ENCODE assay signal across 8 cellular contexts in genomic region chrX:11533211-11533651, GRCh38.
A peak's percentile ranks its signal among the peaks of the same experiment; 100 is the strongest.
DNase-seq lines count a peak whose midpoint lies in the region; ATAC-seq, FAIRE-seq and TF ChIP-seq lines count a peak whose summit lies in the region.

No MANE protein-coding gene starts in this region.

- peak; percentile 5 for DNase-seq in GM12891 (ENCODE audit: insufficient read length, low spot score)
- DNase-seq in NB4 (ENCODE audit: low read depth), result peak; percentile 73
- peak; percentile 65 for DNase-seq in RPMI8226
- no peak for DNase-seq in endothelial cell (ENCODE audit: low spot score)
- DNase-seq in mucosa of descending colon, result peak in 1 of 3 donors; percentile 2
- DNase-seq in WERI-Rb-1, result no peak

- H3K9me3 Mint-ChIP-seq in endothelial cell (ENCODE audit: unreplicated experiment), result no peaks in the 10 kb centered on the region

- no peaks in the 10 kb centered on the region for H3K27me3 Mint-ChIP-seq in endothelial cell (ENCODE audit: unreplicated experiment)

- H3K79me2 ChIP-seq in ACC112 (ENCODE audit: control insufficient read depth, insufficient read depth, low read length, unreplicated experiment), result no peaks in the 10 kb centered on the region

- no peaks in the 10 kb centered on the region for H3K36me3 Mint-ChIP-seq in endothelial cell (ENCODE audit: low read depth, unreplicated experiment)

- H3K36me3 ChIP-seq in ACC112 (ENCODE audit: insufficient read depth, low read length) (no peaks in the 10 kb centered on the region), mucosa of descending colon (ENCODE audit: low read depth) (no peaks in the 10 kb centered on the region), WERI-Rb-1 (no peaks in the 10 kb centered on the region)

- intact Hi-C loops in mucosa of descending colon (cut with DNase I, micrococcal nuclease), result loop anchor here (10.0 kb wide), 2 partner anchors 242 to 388 kb away; no protein-coding TSS in a partner anchor

- H3K4me1 Mint-ChIP-seq in endothelial cell (ENCODE audit: unreplicated experiment), result no peaks in the 10 kb centered on the region

- H3K4me3 ChIP-seq in ACC112 (ENCODE audit: low read depth, low read length), result peak overlapping the region; percentile 50
- no peak overlapping the region for H3K4me3 ChIP-seq in NB4 (ENCODE audit: low read depth, low read length)
- H3K4me3 ChIP-seq in mucosa of descending colon, result no peak overlapping the region
- no peak overlapping the region for H3K4me3 ChIP-seq in WERI-Rb-1 (ENCODE audit: low read depth, low read length)

- H3K27me3 ChIP-seq in ACC112 (ENCODE audit: insufficient read depth, low read length) (no peaks in the 10 kb centered on the region), WERI-Rb-1 (ENCODE audit: insufficient read depth, low read depth, severe bottlenecking) (peaks cover 20% of the 10 kb centered on the region)

- H3K27ac ChIP-seq in ACC112 (ENCODE audit: low read depth, low read length) (no peak overlapping the region), WERI-Rb-1 (no peak overlapping the region)

- no peak overlapping the region for H2AFZ ChIP-seq in ACC112 (ENCODE audit: low read length, unreplicated experiment)

- H3K27ac Mint-ChIP-seq in endothelial cell (ENCODE audit: unreplicated experiment), result no peak overlapping the region

- peak; percentile 14 for TF ChIP-seq CTCF in NB4 (IDR thresholded peaks at IDR 0.05; ENCODE audit: low read depth, low read length)
- TF ChIP-seq CTCF in endothelial cell (IDR thresholded peaks at IDR 0.05; ENCODE audit: unreplicated experiment), result peak; percentile 90
- TF ChIP-seq CTCF in mucosa of descending colon (IDR thresholded peaks at IDR 0.05), result peak; percentile 28
- TF ChIP-seq CTCF in WERI-Rb-1 (IDR thresholded peaks at IDR 0.05; ENCODE audit: low read depth, low read length), result no peak

- H3K9me3 ChIP-seq in mucosa of descending colon (no peaks in the 10 kb centered on the region), WERI-Rb-1 (ENCODE audit: severe bottlenecking) (no peaks in the 10 kb centered on the region)

- H3K4me1 ChIP-seq in ACC112 (ENCODE audit: control insufficient read depth, insufficient read depth, low read length, unreplicated experiment), result peaks cover 13% of the 10 kb centered on the region
- H3K4me1 ChIP-seq in mucosa of descending colon (ENCODE audit: low read depth), result no peaks in the 10 kb centered on the region

- FAIRE-seq in GM12891 (lab: Jason Lieb, UNC), result peak; percentile 75

- H3K4me3 Mint-ChIP-seq in endothelial cell (ENCODE audit: unreplicated experiment), result no peak overlapping the region

- ATAC-seq in HG02623 (IDR thresholded peaks at IDR 0.05; ENCODE audit: unreplicated experiment) (peak; percentile 78), mucosa of descending colon (peak; percentile 98)

- TF ChIP-seq POLR2A in GM12891 (IDR thresholded peaks at IDR 0.05; ENCODE audit: low read depth, low read length) (no peak), NB4 (IDR thresholded peaks at IDR 0.05; ENCODE audit: extremely low read depth, insufficient read length) (no peak)

TF ChIP-seq in GM12891, 5 proteins besides CTCF, POLR2A, EP300 and RAD21:
- TF ChIP-seq TAF1 (IDR thresholded peaks at IDR 0.05; ENCODE audit: low read depth, low read length), result no peak
- TF ChIP-seq POLR2AphosphoS5 (IDR thresholded peaks at IDR 0.05; ENCODE audit: low read depth, low read length), result no peak
- TF ChIP-seq POU2F2 (IDR thresholded peaks at IDR 0.05; ENCODE audit: low read depth, low read length), result no peak
- TF ChIP-seq SPI1 (IDR thresholded peaks at IDR 0.05; ENCODE audit: low read depth, low read length), result no peak
- no peak for TF ChIP-seq PAX5 (IDR thresholded peaks at IDR 0.05; ENCODE audit: insufficient read depth, low read length, severe bottlenecking)

Comparison
In these comparisons a context has a peak if more than half of its experiments do, and no peak if none do; other contexts are left out.
1. DNase-seq: peak in GM12891 (single experiment), NB4 (single experiment) and RPMI8226 (single experiment); none in endothelial cell (single experiment) and WERI-Rb-1 (single experiment).